14 cellular contexts compared by ENCODE assay signal in the genomic region with DNA sequence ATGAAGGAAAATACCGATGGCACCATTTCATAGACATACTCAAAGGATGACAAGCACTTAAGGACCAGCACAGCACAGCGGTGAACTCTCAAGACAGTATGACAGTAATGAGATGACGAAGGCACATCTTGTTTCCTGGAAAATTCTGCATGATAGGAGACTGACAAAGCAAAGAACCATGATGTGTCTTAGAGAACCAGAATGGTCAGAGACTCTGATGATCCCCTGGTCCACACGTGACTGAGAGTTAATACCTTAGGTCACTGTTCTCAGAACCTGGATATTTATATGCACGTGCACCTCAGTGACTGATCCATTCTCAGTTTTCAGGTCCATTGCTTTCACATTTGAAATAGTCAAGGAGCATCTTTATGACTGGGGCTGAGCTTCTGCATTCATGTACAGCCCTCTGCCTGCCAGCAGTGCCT. TPM values are rescaled to one million over a fixed set of nuclear protein-coding genes. Genes with fewer than 3 reads are reported as not detected.
DNase-seq lines count a peak whose midpoint lies in the region; ATAC-seq and FAIRE-seq lines count a peak whose summit lies in the region.
"Had no signal": no experiment of that assay in that cellular context is flagged by ENCODE, and none has a peak within 500 bp of the region (broad histone marks: within the 10 kb centered on the region; RNA-seq: fewer than 3 reads in every experiment).

No MANE protein-coding gene starts in this region.

- H3K4me3 Mint-ChIP-seq in natural killer cell treated with Interleukin-12 subunit alpha and Interleukin-12 subunit beta and Interleukin-15 and Interleukin-18, amount 100 ng/mL, for 72 hours, result peak overlapping the region; percentile 83

- peak; percentile 90 for FAIRE-seq in HTR-8/SVneo (lab: Jason Lieb, UNC)

- no peak for DNase-seq in HTR-8/SVneo (ENCODE audit: insufficient read length, low spot score)
- DNase-seq in natural killer cell treated with Interleukin-12 subunit alpha and Interleukin-12 subunit beta and Interleukin-15 and Interleukin-18, amount 100 ng/mL, for 72 hours (ENCODE audit: low spot score), result no peak
- no peak for DNase-seq in NCI-H187 (lab: John Stamatoyannopoulos, UW)
- no peak for DNase-seq in activated CD4-positive, alpha-beta T cell treated with anti-CD3 and anti-CD28 coated beads, Interleukin-2, amount 50 U/mL, for 1 hour
- no peak for DNase-seq in GOT3 (lab: John Stamatoyannopoulos, UW)
- DNase-seq: activated CD8-positive, alpha-beta memory T cell treated with anti-CD3 and anti-CD28 coated beads for 24 hours; DMS153; islet precursor cell; NCI-H446; SHP77 had no signal

- H3K4me1 Mint-ChIP-seq in natural killer cell treated with Interleukin-12 subunit alpha and Interleukin-12 subunit beta and Interleukin-15 and Interleukin-18, amount 100 ng/mL, for 72 hours (ENCODE audit: low read depth in 2 of 2), result peaks cover 50 to 64% of the 10 kb centered on the region in 2 donors

- H3K27me3 Mint-ChIP-seq in natural killer cell treated with Interleukin-12 subunit alpha and Interleukin-12 subunit beta and Interleukin-15 and Interleukin-18, amount 100 ng/mL, for 72 hours, result no peaks in the 10 kb centered on the region

- H3K9me3 Mint-ChIP-seq in natural killer cell treated with Interleukin-12 subunit alpha and Interleukin-12 subunit beta and Interleukin-15 and Interleukin-18, amount 100 ng/mL, for 72 hours, result no peaks in the 10 kb centered on the region

- ATAC-seq in GM18909 (IDR thresholded peaks at IDR 0.05; ENCODE audit: poor library complexity, unreplicated experiment) (peak; percentile 60), GM21717 (IDR thresholded peaks at IDR 0.05; ENCODE audit: unreplicated experiment) (peak; percentile 36)
- ATAC-seq in natural killer cell treated with Interleukin-12 subunit alpha and Interleukin-12 subunit beta and Interleukin-15 and Interleukin-18, amount 100 ng/mL, for 72 hours, result peak; percentile 46 to 82

- peaks cover 11% of the 10 kb centered on the region for H3K36me3 Mint-ChIP-seq in natural killer cell treated with Interleukin-12 subunit alpha and Interleukin-12 subunit beta and Interleukin-15 and Interleukin-18, amount 100 ng/mL, for 72 hours

- H3K27ac Mint-ChIP-seq in natural killer cell treated with Interleukin-12 subunit alpha and Interleukin-12 subunit beta and Interleukin-15 and Interleukin-18, amount 100 ng/mL, for 72 hours, result peak overlapping the region; percentile 84 to 95

RNA-seq across cellular contexts. Expression of a gene that starts 35.3 kb away (rescaled TPM):
- 1 to 10 TPM in 1 of 2 donors, under 1 TPM in 1; 0.56 to 1.5 TPM for total RNA-seq in natural killer cell treated with Interleukin-12 subunit alpha and Interleukin-12 subunit beta and Interleukin-15 and Interleukin-18, amount 100 ng/mL, for 72 hours
- total RNA-seq: cardiac muscle cell, LHCN-M2 had no signal

RNA-seq across cellular contexts. Expression of a gene that starts 41.1 kb away (rescaled TPM):
- total RNA-seq in natural killer cell treated with Interleukin-12 subunit alpha and Interleukin-12 subunit beta and Interleukin-15 and Interleukin-18, amount 100 ng/mL, for 72 hours, result 100 to 1,000 TPM; 127 to 136 TPM
